Comparison of ENCODE assay signal across 10 cellular contexts in genomic region chr15:35293353-35294130, GRCh38.
DNase-seq lines count a peak whose midpoint lies in the region; ATAC-seq, FAIRE-seq and TF ChIP-seq lines count a peak whose summit lies in the region.
"Had no signal": no experiment of that assay in that cellular context is flagged by ENCODE, and none has a peak within 500 bp of the region (broad histone marks: within the 10 kb centered on the region; RNA-seq: fewer than 3 reads in every experiment).

No MANE protein-coding gene starts in this region.

- H3K36me3 ChIP-seq in esophagus muscularis mucosa, result no peaks in the 10 kb centered on the region

- no peak for TF ChIP-seq POLR2A in esophagus muscularis mucosa (IDR thresholded peaks at IDR 0.05; ENCODE audit: low read depth)

- peak; percentile 30 for DNase-seq in H4 (ENCODE audit: low spot score)
- DNase-seq in fibroblast of peridontal ligament (ENCODE audit: extremely low read depth), result peak; percentile 56
- no peak for DNase-seq in sciatic nerve (ENCODE audit: low spot score)
- DNase-seq in esophagus muscularis mucosa (ENCODE audit: extremely low spot score), result no peak
- DNase-seq in omental fat pad (ENCODE audit: low spot score), result no peak
- no peak for DNase-seq in D721Med (ENCODE audit: insufficient read length, low spot score)
- DNase-seq: activated naive CD8-positive, alpha-beta T cell treated with anti-CD3 and anti-CD28 coated beads, Interleukin-2, amount 10 ng/mL, durations not matched to agents 7 days and 5 days had no signal

- H3K9me3 ChIP-seq in esophagus muscularis mucosa, result no peaks in the 10 kb centered on the region

- 62% methylated on average over 4 of the region's 4 CpGs for WGBS in esophagus muscularis mucosa

- H3K4me3 ChIP-seq in esophagus muscularis mucosa, result no peak overlapping the region
- H3K4me3 ChIP-seq: SK-N-MC had no signal

- intact Hi-C loops in sciatic nerve (cut with DNase I) (no loop called here), esophagus muscularis mucosa (cut with DNase I) (no loop called here)

- FAIRE-seq in D721Med (lab: Jason Lieb, UNC), result no peak

- H3K27ac ChIP-seq in esophagus muscularis mucosa (replicated peaks in 1 of 4), result no peak overlapping the region
- H3K27ac ChIP-seq: SK-N-MC had no signal

- peak; percentile 48 for ATAC-seq in sciatic nerve
- no peak for ATAC-seq in HG02642 (IDR thresholded peaks at IDR 0.05; ENCODE audit: poor library complexity, unreplicated experiment)
- no peak for ATAC-seq in omental fat pad (ENCODE audit: low FRiP score)

- TF ChIP-seq CTCF in esophagus muscularis mucosa (IDR thresholded peaks at IDR 0.05) (no peak), omental fat pad (IDR thresholded peaks at IDR 0.05) (no peak), D721Med (IDR thresholded peaks at IDR 0.05; ENCODE audit: insufficient read depth, missing control alignments) (no peak)

- no peaks in the 10 kb centered on the region for H3K27me3 ChIP-seq in esophagus muscularis mucosa

- TF ChIP-seq EP300 in esophagus muscularis mucosa (IDR thresholded peaks at IDR 0.05), result no peak

- peaks cover 0 to 18% (median 7%) of the 10 kb centered on the region in 4 donors for H3K4me1 ChIP-seq in esophagus muscularis mucosa

TF ChIP-seq in PFSK-1, 5 proteins besides CTCF, POLR2A, EP300 and RAD21:
- TF ChIP-seq POLR2AphosphoS5 (IDR thresholded peaks at IDR 0.05; ENCODE audit: low read depth, low read length) (no peak), TAF1 (IDR thresholded peaks at IDR 0.05; ENCODE audit: borderline replicate concordance, insufficient read depth, low read length) (peak; percentile 37; the same call in 1 of the 2 replicates), REST (IDR thresholded peaks at IDR 0.05; ENCODE audit: insufficient read depth in 1 of 2, low read depth in 2 of 2, low read length in 2 of 2) (0 out of 4 replicates have a peak, but pooled peaks of 1 of the 2 experiments have one; percentile 32)

Comparison
In these comparisons a context has a peak if more than half of its experiments do, and no peak if none do; other contexts are left out.
1. DNase-seq: peak in H4 (single experiment) and fibroblast of peridontal ligament (single experiment); none in sciatic nerve (single experiment), esophagus muscularis mucosa (single experiment), omental fat pad (single experiment) and D721Med (single experiment).